In the genomic region with DNA sequence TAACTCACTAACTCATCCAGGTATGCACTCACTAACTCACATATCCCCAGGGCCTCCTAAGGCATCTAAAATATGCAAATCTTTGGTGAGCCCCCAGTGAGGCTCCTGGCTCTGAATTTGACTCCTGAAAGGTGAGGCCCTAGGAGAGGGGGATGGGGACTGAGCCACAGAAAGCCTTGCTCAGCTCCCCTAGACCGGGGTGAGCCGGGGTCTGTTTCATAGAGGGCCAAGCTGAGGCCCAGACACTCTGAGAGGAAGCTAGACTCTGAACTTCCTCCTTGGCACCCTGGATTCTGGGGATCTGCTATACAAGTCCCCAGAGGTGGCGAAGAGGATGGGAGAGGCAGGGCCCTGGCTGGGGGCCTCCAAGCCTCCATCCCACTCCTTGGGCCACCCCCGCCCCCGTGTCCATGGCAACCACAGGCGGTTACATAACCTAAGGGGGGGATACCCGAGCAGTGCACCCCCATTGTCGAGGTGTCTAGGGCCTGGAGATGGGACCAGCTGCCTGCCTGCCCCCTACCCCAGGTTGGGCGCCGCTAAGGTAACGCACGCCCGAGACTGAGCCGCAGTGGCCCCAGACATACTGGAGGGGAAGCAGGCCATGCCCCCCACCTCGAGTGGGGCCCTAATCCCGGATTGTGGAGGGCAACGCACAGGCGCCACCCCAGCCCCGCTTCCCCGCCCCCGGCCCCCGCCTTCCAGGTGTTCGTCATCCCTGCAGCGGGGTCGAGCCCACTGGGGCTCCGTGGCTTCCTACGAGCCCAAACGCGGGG, we compare ENCODE assay signal across 8 cellular contexts. TPM values are rescaled to one million over a fixed set of nuclear protein-coding genes. Genes with fewer than 3 reads are reported as not detected.
DNase-seq lines count a peak whose midpoint lies in the region; ATAC-seq, FAIRE-seq and TF ChIP-seq lines count a peak whose summit lies in the region.

No MANE protein-coding gene starts in this region.

- H3K4me3 ChIP-seq in heart right ventricle: peak overlapping the region; percentile 34 to 94 (median 76)
- H3K4me3 ChIP-seq in foreskin fibroblast (ENCODE audit: low read depth in 1 of 2, low read length in 2 of 2): peak overlapping the region; percentile 62 to 70

- no peaks in the 10 kb centered on the region for H3K27me3 Mint-ChIP-seq in WTC11 (ENCODE audit: low read depth)

- H3K36me3 Mint-ChIP-seq in WTC11: peaks cover 16% of the 10 kb centered on the region

- peaks cover 5% of the 10 kb centered on the region for H3K9me3 Mint-ChIP-seq in WTC11

- CTCF ChIA-PET in WTC11 (lab: Charles Lee): interaction anchor here (0.9 to 1.2 kb wide), 4 partner anchors 8 to 31 kb away, joined by 3 to 12 read pairs (median 3); no protein-coding TSS in a partner anchor

- peak overlapping the region; percentile 68 for H3K4me3 Mint-ChIP-seq in WTC11

- FAIRE-seq in urothelium cell line (lab: Jason Lieb, UNC): no peak

- H3K36me3 ChIP-seq in heart right ventricle: peaks cover 0 to 19% (median 5%) of the 10 kb centered on the region in 9 donors

- no peaks in the 10 kb centered on the region for H3K27me3 ChIP-seq in heart right ventricle

- peaks cover 0 to 10% (median 0%) of the 10 kb centered on the region in 11 donors for H3K9me3 ChIP-seq in heart right ventricle

- DNase-seq in heart right ventricle: no peak
- DNase-seq in cardiac septum (ENCODE audit: low spot score): no peak
- DNase-seq in WTC11 (ENCODE audit: low spot score): peak; percentile 40
- DNase-seq in foreskin fibroblast: peak in 1 of 2 donors; percentile 15
- peak; percentile 53 for DNase-seq in putamen (ENCODE audit: low spot score)
- no peak for DNase-seq in urothelium cell line (ENCODE audit: low spot score)
- no peak for DNase-seq in NCI-H2196 (lab: John Stamatoyannopoulos, UW; ENCODE audit: unreplicated experiment)
- DNase-seq in DMS79 (lab: John Stamatoyannopoulos, UW): no peak

- ATAC-seq in heart right ventricle (peak in 1 of 8 donors; percentile 1), WTC11 (no peak; the same call in 1 of the 2 replicates)

- TF ChIP-seq CTCF in heart right ventricle (IDR thresholded peaks at IDR 0.05) (no peak), WTC11 (IDR thresholded peaks at IDR 0.05) (no peak), foreskin fibroblast (IDR thresholded peaks at IDR 0.05; ENCODE audit: low read depth, low read length) (no peak)

- H3K4me1 ChIP-seq in heart right ventricle: peaks cover 7 to 49% (median 44%) of the 10 kb centered on the region in 9 donors

- POLR2A ChIA-PET in WTC11 (lab: Charles Lee): interaction anchor here (0.5 to 1.5 kb wide), 3 partner anchors 9 to 46 kb away, joined by 3 to 4 read pairs (median 3); no protein-coding TSS in a partner anchor

- no peak overlapping the region for H3K27ac Mint-ChIP-seq in WTC11

- intact Hi-C loops in heart right ventricle (cut with DNase I) (no loop called here), cardiac septum (cut with DNase I) (loop anchor here (5.0 kb wide), 1 partner anchor 35 kb away; a partner anchor contains a TSS)

- peaks cover 31% of the 10 kb centered on the region for H3K4me1 Mint-ChIP-seq in WTC11

- WGBS in heart right ventricle, 2 donors: 15% methylated on average over 29 of the region's 29 CpGs

- H3K27ac ChIP-seq in heart right ventricle: peak overlapping the region in 9 of 10 donors; percentile 46 to 98 (median 89)

TF ChIP-seq in WTC11, 78 proteins besides CTCF, POLR2A, EP300 and RAD21:
- TF ChIP-seq, protein P1, sequence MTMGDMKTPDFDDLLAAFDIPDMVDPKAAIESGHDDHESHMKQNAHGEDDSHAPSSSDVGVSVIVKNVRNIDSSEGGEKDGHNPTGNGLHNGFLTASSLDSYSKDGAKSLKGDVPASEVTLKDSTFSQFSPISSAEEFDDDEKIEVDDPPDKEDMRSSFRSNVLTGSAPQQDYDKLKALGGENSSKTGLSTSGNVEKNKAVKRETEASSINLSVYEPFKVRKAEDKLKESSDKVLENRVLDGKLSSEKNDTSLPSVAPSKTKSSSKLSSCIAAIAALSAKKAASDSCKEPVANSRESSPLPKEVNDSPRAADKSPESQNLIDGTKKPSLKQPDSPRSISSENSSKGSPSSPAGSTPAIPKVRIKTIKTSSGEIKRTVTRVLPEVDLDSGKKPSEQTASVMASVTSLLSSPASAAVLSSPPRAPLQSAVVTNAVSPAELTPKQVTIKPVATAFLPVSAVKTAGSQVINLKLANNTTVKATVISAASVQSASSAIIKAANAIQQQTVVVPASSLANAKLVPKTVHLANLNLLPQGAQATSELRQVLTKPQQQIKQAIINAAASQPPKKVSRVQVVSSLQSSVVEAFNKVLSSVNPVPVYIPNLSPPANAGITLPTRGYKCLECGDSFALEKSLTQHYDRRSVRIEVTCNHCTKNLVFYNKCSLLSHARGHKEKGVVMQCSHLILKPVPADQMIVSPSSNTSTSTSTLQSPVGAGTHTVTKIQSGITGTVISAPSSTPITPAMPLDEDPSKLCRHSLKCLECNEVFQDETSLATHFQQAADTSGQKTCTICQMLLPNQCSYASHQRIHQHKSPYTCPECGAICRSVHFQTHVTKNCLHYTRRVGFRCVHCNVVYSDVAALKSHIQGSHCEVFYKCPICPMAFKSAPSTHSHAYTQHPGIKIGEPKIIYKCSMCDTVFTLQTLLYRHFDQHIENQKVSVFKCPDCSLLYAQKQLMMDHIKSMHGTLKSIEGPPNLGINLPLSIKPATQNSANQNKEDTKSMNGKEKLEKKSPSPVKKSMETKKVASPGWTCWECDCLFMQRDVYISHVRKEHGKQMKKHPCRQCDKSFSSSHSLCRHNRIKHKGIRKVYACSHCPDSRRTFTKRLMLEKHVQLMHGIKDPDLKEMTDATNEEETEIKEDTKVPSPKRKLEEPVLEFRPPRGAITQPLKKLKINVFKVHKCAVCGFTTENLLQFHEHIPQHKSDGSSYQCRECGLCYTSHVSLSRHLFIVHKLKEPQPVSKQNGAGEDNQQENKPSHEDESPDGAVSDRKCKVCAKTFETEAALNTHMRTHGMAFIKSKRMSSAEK (CRISPR knock-in tag; IDR thresholded peaks at IDR 0.05; ENCODE audit: borderline replicate concordance): no peak
- TF ChIP-seq, protein P2, sequence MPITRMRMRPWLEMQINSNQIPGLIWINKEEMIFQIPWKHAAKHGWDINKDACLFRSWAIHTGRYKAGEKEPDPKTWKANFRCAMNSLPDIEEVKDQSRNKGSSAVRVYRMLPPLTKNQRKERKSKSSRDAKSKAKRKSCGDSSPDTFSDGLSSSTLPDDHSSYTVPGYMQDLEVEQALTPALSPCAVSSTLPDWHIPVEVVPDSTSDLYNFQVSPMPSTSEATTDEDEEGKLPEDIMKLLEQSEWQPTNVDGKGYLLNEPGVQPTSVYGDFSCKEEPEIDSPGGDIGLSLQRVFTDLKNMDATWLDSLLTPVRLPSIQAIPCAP (CRISPR knock-in tag; IDR thresholded peaks at IDR 0.05): no peak
- TF ChIP-seq SOX15 (CRISPR knock-in tag; IDR thresholded peaks at IDR 0.05): no peak
- 0 out of 2 replicates have a peak, but pooled peaks have one; percentile 14 for TF ChIP-seq EMX1 (CRISPR knock-in tag; IDR thresholded peaks at IDR 0.05)
- 0 out of 2 replicates have a peak, but pooled peaks have one; percentile 5 for TF ChIP-seq FOXP1 (CRISPR knock-in tag; IDR thresholded peaks at IDR 0.05; ENCODE audit: borderline replicate concordance)
- no peak for TF ChIP-seq CREB1 (CRISPR knock-in tag; IDR thresholded peaks at IDR 0.05)
- TF ChIP-seq ZNF416 (CRISPR knock-in tag; IDR thresholded peaks at IDR 0.05): no peak
- TF ChIP-seq, protein P3, sequence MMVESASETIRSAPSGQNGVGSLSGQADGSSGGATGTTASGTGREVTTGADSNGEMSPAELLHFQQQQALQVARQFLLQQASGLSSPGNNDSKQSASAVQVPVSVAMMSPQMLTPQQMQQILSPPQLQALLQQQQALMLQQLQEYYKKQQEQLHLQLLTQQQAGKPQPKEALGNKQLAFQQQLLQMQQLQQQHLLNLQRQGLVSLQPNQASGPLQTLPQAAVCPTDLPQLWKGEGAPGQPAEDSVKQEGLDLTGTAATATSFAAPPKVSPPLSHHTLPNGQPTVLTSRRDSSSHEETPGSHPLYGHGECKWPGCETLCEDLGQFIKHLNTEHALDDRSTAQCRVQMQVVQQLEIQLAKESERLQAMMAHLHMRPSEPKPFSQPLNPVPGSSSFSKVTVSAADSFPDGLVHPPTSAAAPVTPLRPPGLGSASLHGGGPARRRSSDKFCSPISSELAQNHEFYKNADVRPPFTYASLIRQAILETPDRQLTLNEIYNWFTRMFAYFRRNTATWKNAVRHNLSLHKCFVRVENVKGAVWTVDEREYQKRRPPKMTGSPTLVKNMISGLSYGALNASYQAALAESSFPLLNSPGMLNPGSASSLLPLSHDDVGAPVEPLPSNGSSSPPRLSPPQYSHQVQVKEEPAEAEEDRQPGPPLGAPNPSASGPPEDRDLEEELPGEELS (CRISPR knock-in tag; IDR thresholded peaks at IDR 0.05): no peak
- TF ChIP-seq FOXJ3 (CRISPR knock-in tag; IDR thresholded peaks at IDR 0.05; ENCODE audit: borderline replicate concordance): no peak

RNA-seq across cellular contexts. Expression of a gene that starts 0.6 kb away (rescaled TPM):
- total RNA-seq in heart right ventricle: 10 to 100 TPM in 2 of 10 donors, 1 to 10 TPM in 8; 6.0 to 16.9 (median 7.9) TPM
- 10 to 100 TPM in 1 of 2 donors, 1 to 10 TPM in 1; 8.7 to 16.6 TPM for polyA plus RNA-seq in heart right ventricle
- total RNA-seq in cardiac septum: 8.6 TPM
- 13.2 to 18.1 TPM (median 17.6 TPM) in 3 replicates for total RNA-seq in WTC11 (2021)

RNA-seq across cellular contexts. Expression of a gene that starts 3.1 kb away (rescaled TPM):
- 100 to 1,000 TPM; 122 to 259 (median 151) TPM for total RNA-seq in heart right ventricle
- polyA plus RNA-seq in heart right ventricle: 100 to 1,000 TPM; 157 to 301 TPM
- 136 TPM for total RNA-seq in cardiac septum
- total RNA-seq in WTC11 (2021): 117 to 130 TPM (median 122 TPM) in 3 replicates

RNA-seq across cellular contexts. Expression of a gene that starts 6.8 kb away (rescaled TPM):
- total RNA-seq in heart right ventricle (10 to 100 TPM; 24.0 to 39.7 (median 34.7) TPM), cardiac septum (38.8 TPM), WTC11 (2021) (36.2 to 42.8 TPM (median 37.0 TPM) in 3 replicates)
- 10 to 100 TPM; 20.4 to 85.7 TPM for polyA plus RNA-seq in heart right ventricle

RNA-seq across cellular contexts. Expression of a gene that starts 20.9 kb away (rescaled TPM):
- total RNA-seq in heart right ventricle (under 1 TPM in 8 of 10 donors, not detected in 2; 0.09 to 0.85 (median 0.22) TPM), cardiac septum (0.30 TPM), WTC11 (2021) (9.1 to 12.9 TPM (median 10.2 TPM) in 3 replicates)
- polyA plus RNA-seq in heart right ventricle: under 1 TPM; 0.15 to 0.20 TPM

RNA-seq across cellular contexts. Expression of a gene that starts 32.1 kb away (rescaled TPM):
- 10 to 100 TPM in 3 of 10 donors, 1 to 10 TPM in 7; 6.2 to 11.7 (median 8.0) TPM for total RNA-seq in heart right ventricle
- 10 to 100 TPM in 1 of 2 donors, 1 to 10 TPM in 1; 3.3 to 14.6 TPM for polyA plus RNA-seq in heart right ventricle
- total RNA-seq in cardiac septum: 7.3 TPM
- 30.5 to 35.4 TPM (median 32.6 TPM) in 3 replicates for total RNA-seq in WTC11 (2021)

Comparison
In these comparisons a context has a peak if more than half of its experiments do, and no peak if none do; other contexts are left out.
1. DNase-seq: peak in WTC11 (single experiment) and putamen (single experiment); none in heart right ventricle (0 of 2), cardiac septum (single experiment), urothelium cell line (single experiment), NCI-H2196 (single experiment) and DMS79 (single experiment).